15 cellular contexts compared by ENCODE assay signal in genomic region chr1:25918615-25919014, GRCh38. TPM values are rescaled to one million over a fixed set of nuclear protein-coding genes. Genes with fewer than 3 reads are reported as not detected.
"Had no signal": no experiment of that assay in that cellular context is flagged by ENCODE, and none has a peak within 500 bp of the region (broad histone marks: within the 10 kb centered on the region; RNA-seq: fewer than 3 reads in every experiment).

No MANE protein-coding gene starts in this region.

- H3K79me2 ChIP-seq: parathyroid adenoma had no signal

- DNase-seq: dorsolateral prefrontal cortex; effector CD4-positive, alpha-beta T cell; left ventricle myocardium superior; lower lobe of right lung; naive B cell; sigmoid colon; stimulated activated CD4-positive, alpha-beta T cell treated with anti-CD3 and anti-CD28 coated beads, Interleukin-2, amount 100 ng/mL, for 24 hours; stimulated activated CD4-positive, alpha-beta T cell treated with anti-CD3 and anti-CD28 coated beads, Interleukin-4, amount 100 ng/mL, for 24 hours; stimulated activated naive CD4-positive, alpha-beta T cell treated with Interleukin-2 at 50 U/mL for 16 hours; stomach; tibial artery had no signal

- H3K36me3 ChIP-seq: lower lobe of right lung, sigmoid colon, stomach, tibial artery had no signal

- FAIRE-seq: colon, frontal cortex, keratinocyte had no signal

- H3K4me3 ChIP-seq: dorsolateral prefrontal cortex, lower lobe of right lung, sigmoid colon, stomach, tibial artery had no signal

- ATAC-seq: left ventricle myocardium superior, lower lobe of right lung had no signal

- H3K9me3 ChIP-seq: lower lobe of right lung, sigmoid colon, stomach, tibial artery had no signal

- H3K27me3 ChIP-seq: dorsolateral prefrontal cortex, tibial artery had no signal

- H2AFZ ChIP-seq: parathyroid adenoma had no signal

- H3K27ac ChIP-seq: lower lobe of right lung, parathyroid adenoma, sigmoid colon, stomach, tibial artery had no signal

- H3K9ac ChIP-seq: parathyroid adenoma had no signal

RNA-seq across cellular contexts. Expression of gene AUNIP, which starts 59.4 kb away (rescaled TPM):
- total RNA-seq: left ventricle myocardium superior, lower lobe of right lung, sigmoid colon had no signal
